ENCODE assay signal across 9 cellular contexts in the genomic region with DNA sequence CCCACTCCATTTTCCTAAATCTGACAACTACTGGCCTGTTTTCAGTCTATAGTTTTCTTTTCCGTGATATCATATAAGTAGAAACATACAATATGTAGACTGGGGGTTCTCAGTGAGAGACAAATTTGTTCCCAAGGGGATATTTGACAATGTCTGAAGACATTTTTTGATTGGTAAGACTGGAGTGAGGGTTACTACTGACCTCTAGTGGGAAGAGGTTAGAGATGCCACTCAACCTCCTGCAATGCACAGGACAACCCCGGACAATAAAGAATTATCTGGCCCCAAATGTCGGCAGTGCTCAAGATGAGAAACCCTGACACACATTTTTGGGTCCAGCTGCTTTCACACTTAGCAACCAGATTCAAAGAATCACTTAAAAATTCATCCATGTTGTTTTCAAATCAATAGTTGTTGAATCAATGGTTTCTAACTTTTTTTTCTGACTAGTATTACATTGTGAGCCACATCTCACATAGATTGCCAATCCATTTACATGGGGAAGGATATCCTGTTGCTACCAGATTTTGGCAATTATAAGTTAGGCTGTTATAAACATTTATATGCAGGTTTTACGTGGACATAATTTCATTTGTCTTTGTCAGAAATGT.
DNase-seq lines count a peak whose midpoint lies in the region; ATAC-seq, FAIRE-seq and TF ChIP-seq lines count a peak whose summit lies in the region.
"Had no signal": no experiment of that assay in that cellular context is flagged by ENCODE, and none has a peak within 500 bp of the region (broad histone marks: within the 10 kb centered on the region; RNA-seq: fewer than 3 reads in every experiment).

No MANE protein-coding gene starts in this region.

- DNase-seq in D341Med (ENCODE audit: low spot score): peak; percentile 55
- DNase-seq in WERI-Rb-1: peak; percentile 28
- DNase-seq in medulla oblongata (ENCODE audit: extremely low spot score): peak; percentile 42
- no peak for DNase-seq in stomach
- DNase-seq in GM12892 (ENCODE audit: insufficient read length): no peak
- DNase-seq in natural killer cell: no peak

- H4K20me1 ChIP-seq in Loucy (ENCODE audit: insufficient read depth, low read length, poor library complexity, severe bottlenecking): no peaks in the 10 kb centered on the region

- peak overlapping the region; percentile 70 for H2AFZ ChIP-seq in Loucy (ENCODE audit: low read length)

- no peaks in the 10 kb centered on the region for H3K79me2 ChIP-seq in Loucy (ENCODE audit: insufficient read depth, low read length)

- H3K27ac ChIP-seq in WERI-Rb-1: no peak overlapping the region
- no peak overlapping the region for H3K27ac ChIP-seq in stomach
- H3K27ac ChIP-seq: thoracic aorta had no signal

- ATAC-seq in GM21526 (IDR thresholded peaks at IDR 0.05; ENCODE audit: low FRiP score, unreplicated experiment) (peak; percentile 68), natural killer cell (no peak)

- H3K9ac ChIP-seq in Loucy (ENCODE audit: low read depth, low read length, poor library complexity, severe bottlenecking): no peak overlapping the region

- no peaks in the 10 kb centered on the region for H3K9me3 ChIP-seq in Loucy (ENCODE audit: insufficient read depth, low read depth, low read length)
- H3K9me3 ChIP-seq in WERI-Rb-1 (ENCODE audit: severe bottlenecking): no peaks in the 10 kb centered on the region
- H3K9me3 ChIP-seq in stomach: no peaks in the 10 kb centered on the region
- H3K9me3 ChIP-seq: thoracic aorta had no signal

- H3K4me3 ChIP-seq in Loucy (ENCODE audit: low read length, poor library complexity, severe bottlenecking) (no peak overlapping the region), WERI-Rb-1 (ENCODE audit: low read depth, low read length) (no peak overlapping the region), stomach (no peak overlapping the region)
- H3K4me3 ChIP-seq: thoracic aorta had no signal

- H3K27me3 ChIP-seq in Loucy (ENCODE audit: insufficient read depth, low read length, poor library complexity, severe bottlenecking) (no peaks in the 10 kb centered on the region), WERI-Rb-1 (ENCODE audit: insufficient read depth, low read depth, severe bottlenecking) (no peaks in the 10 kb centered on the region), stomach (no peaks in the 10 kb centered on the region)

- TF ChIP-seq EP300 in stomach (IDR thresholded peaks at IDR 0.05): no peak

- H3K9me2 ChIP-seq in Loucy (replicated peaks; ENCODE audit: low read depth, low read length): no peaks in the 10 kb centered on the region

- 42 to 53% (median 45%) methylated on average over 4 of the region's 4 CpGs for WGBS in stomach, 5 donors

- no peaks in the 10 kb centered on the region for H3F3A ChIP-seq in Loucy (ENCODE audit: low read depth)

- TF ChIP-seq POLR2A in stomach (IDR thresholded peaks at IDR 0.05): no peak
- TF ChIP-seq POLR2A in GM12892 (IDR thresholded peaks at IDR 0.05; ENCODE audit: low read depth, low read length): no peak

- H3K4me3 Mint-ChIP-seq in natural killer cell: no peak overlapping the region

- H3K27me3 Mint-ChIP-seq in natural killer cell (ENCODE audit: low read depth in 2 of 2): no peaks in the 10 kb centered on the region

- peaks cover 4 to 7% of the 10 kb centered on the region in 2 donors for H3K9me3 Mint-ChIP-seq in natural killer cell

- H3K27ac Mint-ChIP-seq in natural killer cell: no peak overlapping the region

- intact Hi-C loops in stomach (cut with DNase I; ENCODE audit: low total_unique reads): no loop called here
- intact Hi-C loops in natural killer cell (cut with micrococcal nuclease): no loop called here

- H3K4me2 ChIP-seq in Loucy (ENCODE audit: low read depth, low read length, poor library complexity, severe bottlenecking): no peak overlapping the region

- no peaks in the 10 kb centered on the region for H3K4me1 Mint-ChIP-seq in natural killer cell

- H3K4me1 ChIP-seq in Loucy (ENCODE audit: insufficient read depth, low read length, poor library complexity, severe bottlenecking): peaks cover 5% of the 10 kb centered on the region
- H3K4me1 ChIP-seq in stomach: no peaks in the 10 kb centered on the region

- no peak for FAIRE-seq in GM12892 (lab: Jason Lieb, UNC)

- TF ChIP-seq CTCF in Loucy (conservative IDR thresholded peaks at IDR 0.05; ENCODE audit: low read length) (peak; percentile 95), WERI-Rb-1 (IDR thresholded peaks at IDR 0.05; ENCODE audit: low read depth, low read length) (peak; percentile 61), stomach (IDR thresholded peaks at IDR 0.05) (peak in 1 of 7 experiments; percentile 19), natural killer cell (IDR thresholded peaks at IDR 0.05) (no peak)

- H3K36me3 ChIP-seq in Loucy (ENCODE audit: insufficient read depth, low read length): no peaks in the 10 kb centered on the region
- H3K36me3 ChIP-seq in WERI-Rb-1: no peaks in the 10 kb centered on the region
- no peaks in the 10 kb centered on the region for H3K36me3 ChIP-seq in stomach
- H3K36me3 ChIP-seq: thoracic aorta had no signal

- H3K36me3 Mint-ChIP-seq in natural killer cell: no peaks in the 10 kb centered on the region

Comparison
In these comparisons a context has a peak if more than half of its experiments do, and no peak if none do; other contexts are left out.
1. DNase-seq: peak in D341Med (single experiment), WERI-Rb-1 (single experiment) and medulla oblongata (single experiment); none in stomach (single experiment), GM12892 (single experiment) and natural killer cell (single experiment).